Comparison of ENCODE assay signal across 8 cellular contexts in the genomic region with DNA sequence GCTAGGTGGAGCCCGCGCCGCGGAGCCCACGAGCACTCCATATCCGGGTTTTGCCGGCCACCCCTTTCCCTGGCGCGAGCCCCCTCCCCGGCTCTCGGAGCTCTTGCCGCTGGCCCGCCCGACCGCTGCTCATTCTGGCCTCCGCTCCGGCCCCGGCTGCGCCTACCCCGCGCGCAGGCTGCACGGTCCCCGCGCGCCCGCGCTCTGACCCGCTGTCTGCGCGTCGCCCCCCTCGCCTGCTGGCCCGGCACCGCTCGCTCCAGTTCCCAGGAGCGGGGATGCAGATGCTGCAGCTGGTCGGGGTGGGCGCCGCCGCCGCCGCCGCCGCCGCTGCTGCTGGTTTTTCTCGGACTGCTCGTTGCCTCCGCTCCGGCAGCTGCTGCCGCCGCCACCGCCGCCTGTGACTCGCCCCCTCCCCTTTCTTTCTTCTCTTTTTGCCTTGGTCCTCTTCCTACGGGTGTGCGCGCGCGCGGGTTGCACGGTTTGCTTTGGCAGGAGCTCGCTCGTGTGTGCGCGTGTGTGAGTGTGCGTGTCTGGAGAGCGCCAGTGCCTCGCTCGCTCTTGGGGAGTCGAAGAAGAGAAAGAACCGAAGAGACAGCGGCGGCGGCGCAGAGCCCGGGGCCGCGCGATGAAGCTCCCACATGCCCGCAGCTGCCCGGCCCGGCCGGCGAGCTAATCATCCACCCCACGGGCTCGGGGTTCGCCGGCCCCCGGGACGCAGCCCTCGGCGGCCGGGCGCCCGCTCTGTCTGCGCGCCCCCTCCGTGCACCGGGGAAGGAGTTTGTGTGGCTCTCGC. TPM values are rescaled to one million over a fixed set of nuclear protein-coding genes. Genes with fewer than 3 reads are reported as not detected.
DNase-seq lines count a peak whose midpoint lies in the region; ATAC-seq and TF ChIP-seq lines count a peak whose summit lies in the region.

A gene (plus strand): TSS at position 132 of the 796 bp plus-strand sequence.

- no peak within 1 kb of the TSS for H3K4ac ChIP-seq in neuronal stem cell (ENCODE audit: low read length)

- CTCF ChIA-PET in RWPE1 (lab: Yijun Ruan, JAX) = no interaction called here

- peak within 1 kb of the TSS; percentile 90 for H2BK12ac ChIP-seq in neuronal stem cell (ENCODE audit: low read length)

- H3K36me3 ChIP-seq in neuronal stem cell (replicated peaks in 1 of 2; ENCODE audit: control insufficient read depth in 2 of 2, insufficient read depth in 2 of 2, low read length in 2 of 2) = no peaks in the 10 kb centered on the region

- peaks cover 43% of the 10 kb centered on the region for H3K27me3 ChIP-seq in foreskin keratinocyte
- no peaks in the 10 kb centered on the region for H3K27me3 ChIP-seq in neuronal stem cell (ENCODE audit: control insufficient read depth in 3 of 3, insufficient read depth in 3 of 3, low read depth in 1 of 3, low read length in 3 of 3)

- no peak for TF ChIP-seq CTCF in RWPE1 (conservative IDR thresholded peaks at IDR 0.05; ENCODE audit: low read depth)
- no peak for TF ChIP-seq CTCF in foreskin keratinocyte (conservative IDR thresholded peaks at IDR 0.05)

- peak; percentile 15 for DNase-seq in HuH-7.5 (ENCODE audit: low spot score)
- peak; percentile 13 for DNase-seq in RWPE1 (ENCODE audit: low spot score)
- peak in 1 of 2 donors; percentile 42 for DNase-seq in foreskin keratinocyte
- DNase-seq in neuronal stem cell (ENCODE audit: low spot score) = peak; percentile 83
- no peak for DNase-seq in GOT3 (lab: John Stamatoyannopoulos, UW)
- DNase-seq in SW 1271 (lab: John Stamatoyannopoulos, UW) = no peak
- no peak for DNase-seq in T-helper 9 cell

- H3K4me2 ChIP-seq in neuronal stem cell (ENCODE audit: insufficient read depth, low read length, poor library complexity, severe bottlenecking) = peak within 1 kb of the TSS; percentile 85

- POLR2A ChIA-PET in RWPE1 (lab: Yijun Ruan, JAX; ENCODE audit: low non-redundant PET) = interaction anchor here (0.7 kb wide), 1 partner anchor 709 kb away, joined by 3 read pairs; no protein-coding TSS in a partner anchor

- peaks cover 14% of the 10 kb centered on the region for H3K79me1 ChIP-seq in neuronal stem cell (ENCODE audit: low read depth, low read length)

- H3K27ac ChIP-seq in RWPE1 = peak within 1 kb of the TSS; percentile 41; the same call in 1 of the 2 replicates
- no peak within 1 kb of the TSS for H3K27ac ChIP-seq in foreskin keratinocyte
- peak within 1 kb of the TSS; percentile 82 for H3K27ac ChIP-seq in neuronal stem cell (replicated peaks; ENCODE audit: low read length)

- H3K4me1 ChIP-seq in foreskin keratinocyte (peaks cover 5% of the 10 kb centered on the region), neuronal stem cell (ENCODE audit: control insufficient read depth in 2 of 2, insufficient read depth in 1 of 2, low read depth in 1 of 2, low read length in 2 of 2) (peaks cover 1 to 14% of the 10 kb centered on the region in 2 donors)

- peak within 1 kb of the TSS; percentile 94 for H2BK15ac ChIP-seq in neuronal stem cell (ENCODE audit: low read length)

- H2AFZ ChIP-seq in neuronal stem cell (ENCODE audit: low read length) = peak within 1 kb of the TSS; percentile 93

- H3K23ac ChIP-seq in neuronal stem cell (ENCODE audit: low read depth, low read length, poor library complexity) = peak within 1 kb of the TSS; percentile 55

- H4K8ac ChIP-seq in neuronal stem cell (ENCODE audit: low read depth, low read length) = peak within 1 kb of the TSS; percentile 82

- peak within 1 kb of the TSS; percentile 99 for H2BK120ac ChIP-seq in neuronal stem cell (ENCODE audit: low read depth, low read length)

- no CpG with 5 or more reads among the region's 101 CpGs for WGBS in neuronal stem cell (ENCODE audit: extremely low coverage in 2 of 2, insufficient read length in 2 of 2, insufficient replicate concordance in 1 of 2), 2 donors

- H3K4me3 ChIP-seq in neuronal stem cell (ENCODE audit: low read length in 2 of 2) = peak within 1 kb of the TSS; percentile 95 to 99

- peak within 1 kb of the TSS; percentile 99 for H3K9ac ChIP-seq in neuronal stem cell (ENCODE audit: low read depth, low read length, poor library complexity)

- peak within 1 kb of the TSS; percentile 94 for H3K14ac ChIP-seq in neuronal stem cell (ENCODE audit: low read length)

- H3K18ac ChIP-seq in neuronal stem cell (ENCODE audit: low read length) = peak within 1 kb of the TSS; percentile 99

- H2BK5ac ChIP-seq in neuronal stem cell (ENCODE audit: low read length) = peak within 1 kb of the TSS; percentile 100

- peak; percentile 11 for ATAC-seq in foreskin keratinocyte
- ATAC-seq in HG02798 (IDR thresholded peaks at IDR 0.05; ENCODE audit: poor library complexity, unreplicated experiment) = no peak

- peak within 1 kb of the TSS; percentile 92 for H2AK5ac ChIP-seq in neuronal stem cell (ENCODE audit: low read depth, low read length)

- H4K91ac ChIP-seq in neuronal stem cell (ENCODE audit: low read depth, low read length, poor library complexity) = peak within 1 kb of the TSS; percentile 30

- no peaks in the 10 kb centered on the region for H3K9me3 ChIP-seq in neuronal stem cell (replicated peaks in 1 of 2; ENCODE audit: control insufficient read depth in 2 of 2, insufficient read depth in 1 of 2, low read depth in 1 of 2, low read length in 2 of 2)

RNA-seq across cellular contexts. Expression of the gene that starts here (rescaled TPM):
- 0.60 and 0.78 TPM in 2 replicates for total RNA-seq in foreskin keratinocyte
- 0.22 and 0.25 TPM in 2 replicates for polyA plus RNA-seq in foreskin keratinocyte
- 25.1 TPM for polyA plus RNA-seq in neuronal stem cell (2013, experiment 1 of 2)
- polyA plus RNA-seq in neuronal stem cell (2013, experiment 2 of 2) = 26.0 TPM

Comparison
In these comparisons a context has a peak if more than half of its experiments do, and no peak if none do; other contexts are left out.
1. Peak in ATAC-seq in foreskin keratinocyte; RNA of the gene not detected or under 1 TPM.
2. DNase-seq: peak in HuH-7.5 (single experiment), RWPE1 (single experiment) and neuronal stem cell (single experiment); none in GOT3 (single experiment), SW 1271 (0 of 2) and T-helper 9 cell (single experiment).